In genomic region chr19:15379996-15380647, GRCh38 we compare ENCODE assay signal across 1 cellular context.
TF ChIP-seq lines count a peak whose summit lies in the region.

No MANE protein-coding gene starts in this region.

TF ChIP-seq in GM12878, 131 proteins besides CTCF, POLR2A, EP300 and RAD21 (continued from another document):
- TF ChIP-seq ATF2 (IDR thresholded peaks at IDR 0.05; ENCODE audit: low read length) (no peak), CREM (IDR thresholded peaks at IDR 0.05; ENCODE audit: low read depth) (no peak), PML (IDR thresholded peaks at IDR 0.05; ENCODE audit: low read length) (no peak), ZSCAN29 (IDR thresholded peaks at IDR 0.05) (0 out of 2 replicates have a peak, but pooled peaks have one; percentile 20), BHLHE40 (IDR thresholded peaks at IDR 0.05; ENCODE audit: borderline replicate concordance in 1 of 2, low read depth in 2 of 2, low read length in 1 of 2) (peak in 1 of 2 experiments; percentile 80; a peak in 2 of 4 replicates), EZH2 (IDR thresholded peaks at IDR 0.05; ENCODE audit: borderline replicate concordance, control insufficient read depth, low read depth, low read length) (no peak), POU2F2 (IDR thresholded peaks at IDR 0.05; ENCODE audit: borderline replicate concordance, low read depth, low read length) (no peak), MLLT1 (IDR thresholded peaks at IDR 0.05) (no peak), IRF4 (IDR thresholded peaks at IDR 0.05; ENCODE audit: low read depth, low read length) (no peak), RUNX3 (IDR thresholded peaks at IDR 0.05; ENCODE audit: low read length) (no peak; the same call in 1 of the 2 replicates), RCOR1 (conservative IDR thresholded peaks at IDR 0.05; ENCODE audit: low read depth, low read length) (no peak), SPI1 (IDR thresholded peaks at IDR 0.05; ENCODE audit: borderline replicate concordance, insufficient read depth, low read depth, low read length) (no peak), FOXK2 (IDR thresholded peaks at IDR 0.05) (no peak), BMI1 (IDR thresholded peaks at IDR 0.05; ENCODE audit: borderline replicate concordance) (no peak), BACH1 (IDR thresholded peaks at IDR 0.05; ENCODE audit: borderline replicate concordance) (peak; percentile 74), SREBF2 (IDR thresholded peaks at IDR 0.05; ENCODE audit: low read length) (no peak), ATF7 (IDR thresholded peaks at IDR 0.05; ENCODE audit: low read depth) (no peak), PAX5 (IDR thresholded peaks at IDR 0.05; ENCODE audit: borderline replicate concordance, low read depth, low read length) (0 out of 2 replicates have a peak, but pooled peaks have one; percentile 18), NFXL1 (IDR thresholded peaks at IDR 0.05; ENCODE audit: borderline replicate concordance) (no peak), SMAD5 (IDR thresholded peaks at IDR 0.05; ENCODE audit: low read depth) (no peak), ETV6 (conservative IDR thresholded peaks at IDR 0.05 in 1 of 2, IDR thresholded peaks at IDR 0.05 in 1 of 2; ENCODE audit: borderline replicate concordance in 1 of 2, low read depth in 1 of 2) (no peak), KDM1A (IDR thresholded peaks at IDR 0.05; ENCODE audit: borderline replicate concordance) (no peak)
